Comparison of ENCODE assay signal across 9 cellular contexts in the genomic region with DNA sequence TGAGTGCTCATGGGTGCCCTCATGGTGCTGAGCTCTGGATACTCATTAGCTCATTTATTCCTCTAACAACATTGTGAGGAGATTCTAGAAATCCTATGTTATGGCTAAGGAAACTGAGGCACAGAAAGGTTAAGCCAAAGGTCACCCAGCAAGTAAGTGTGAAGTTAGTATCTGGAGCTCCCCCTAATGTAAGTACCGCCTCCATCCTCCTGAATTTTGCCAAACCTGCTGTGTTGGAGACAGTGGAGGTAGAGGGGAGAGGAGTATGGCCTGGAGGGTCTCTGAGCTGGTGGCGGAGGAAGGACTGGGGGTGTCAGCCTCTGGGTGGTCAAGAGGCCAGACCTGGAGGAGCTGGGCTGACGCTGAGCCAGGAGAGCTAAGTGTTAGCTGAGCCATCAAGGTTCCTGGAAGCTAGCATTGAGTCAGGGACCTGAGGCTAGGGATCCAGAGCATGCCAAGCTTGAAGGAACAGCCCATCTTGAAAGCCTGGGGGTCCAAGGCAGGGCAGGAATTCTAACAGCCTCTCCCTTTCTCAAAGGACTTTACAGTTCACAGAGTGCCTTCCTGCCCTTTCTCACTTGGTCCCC.
A peak's percentile ranks its signal among the peaks of the same experiment; 100 is the strongest.
DNase-seq lines count a peak whose midpoint lies in the region; ATAC-seq, FAIRE-seq and TF ChIP-seq lines count a peak whose summit lies in the region.
"Had no signal": no experiment of that assay in that cellular context is flagged by ENCODE, and none has a peak within 500 bp of the region (broad histone marks: within the 10 kb centered on the region; RNA-seq: fewer than 3 reads in every experiment).

No MANE protein-coding gene starts in this region.

- H3K4me1 Mint-ChIP-seq in Calu3 (ENCODE audit: low read depth, unreplicated experiment) (peaks cover 57% of the 10 kb centered on the region), mesothelial cell of epicardium (peaks cover 16% of the 10 kb centered on the region)
- H3K4me1 Mint-ChIP-seq in natural killer cell treated with Interleukin-12 subunit alpha and Interleukin-12 subunit beta and Interleukin-15 and Interleukin-18, amount 100 ng/mL, for 72 hours (ENCODE audit: low read depth in 2 of 2), result peaks cover 81 to 88% of the 10 kb centered on the region in 2 donors

- peak overlapping the region; percentile 32; the same call in 1 of the 2 replicates for H3K9ac ChIP-seq in MM.1S (ENCODE audit: low read length)

- peak overlapping the region; percentile 74; the same call in 1 of the 2 replicates for H3K27ac ChIP-seq in MM.1S (ENCODE audit: low read length)
- H3K27ac ChIP-seq in cingulate gyrus (ENCODE audit: low read depth, low read length), result peak overlapping the region; percentile 4
- H3K27ac ChIP-seq: ovary had no signal

- H3K4me3 Mint-ChIP-seq in Calu3 (ENCODE audit: low read depth, unreplicated experiment) (peak overlapping the region; percentile 40), mesothelial cell of epicardium (no peak overlapping the region)
- H3K4me3 Mint-ChIP-seq in natural killer cell treated with Interleukin-12 subunit alpha and Interleukin-12 subunit beta and Interleukin-15 and Interleukin-18, amount 100 ng/mL, for 72 hours, result peak overlapping the region; percentile 80

- no peaks in the 10 kb centered on the region for H3K9me3 Mint-ChIP-seq in Calu3 (ENCODE audit: low read depth, unreplicated experiment)
- H3K9me3 Mint-ChIP-seq in natural killer cell treated with Interleukin-12 subunit alpha and Interleukin-12 subunit beta and Interleukin-15 and Interleukin-18, amount 100 ng/mL, for 72 hours, result no peaks in the 10 kb centered on the region
- no peaks in the 10 kb centered on the region for H3K9me3 Mint-ChIP-seq in mesothelial cell of epicardium

- FAIRE-seq in urothelium cell line (lab: Jason Lieb, UNC), result no peak

- H3K27me3 Mint-ChIP-seq in Calu3 (ENCODE audit: unreplicated experiment), result no peaks in the 10 kb centered on the region
- no peaks in the 10 kb centered on the region for H3K27me3 Mint-ChIP-seq in natural killer cell treated with Interleukin-12 subunit alpha and Interleukin-12 subunit beta and Interleukin-15 and Interleukin-18, amount 100 ng/mL, for 72 hours
- no peaks in the 10 kb centered on the region for H3K27me3 Mint-ChIP-seq in mesothelial cell of epicardium (ENCODE audit: low read depth)

- peak; percentile 1 to 5 for ATAC-seq in natural killer cell treated with Interleukin-12 subunit alpha and Interleukin-12 subunit beta and Interleukin-15 and Interleukin-18, amount 100 ng/mL, for 72 hours
- no peak for ATAC-seq in GM21515 (IDR thresholded peaks at IDR 0.05; ENCODE audit: unreplicated experiment)
- ATAC-seq in GM18870 (IDR thresholded peaks at IDR 0.05; ENCODE audit: unreplicated experiment), result no peak

- no TSS peak for BruUV-seq in Calu3 (replicated peaks; lab: Mats Ljungman, UMichigan)

- intact Hi-C loops in Calu3 (cut with micrococcal nuclease; ENCODE audit: unreplicated experiment), result no loop called here

- TF ChIP-seq CTCF in Calu3 (IDR thresholded peaks at IDR 0.05; ENCODE audit: unreplicated experiment) (no peak), MM.1S (IDR thresholded peaks at IDR 0.05; ENCODE audit: low read length) (no peak), mesothelial cell of epicardium (IDR thresholded peaks at IDR 0.05; ENCODE audit: unreplicated experiment) (no peak)

- no peaks in the 10 kb centered on the region for H3K9me3 ChIP-seq in MM.1S (replicated peaks; ENCODE audit: insufficient read depth, low read length)
- H3K9me3 ChIP-seq: ovary had no signal

- peaks cover 55% of the 10 kb centered on the region for H3K4me1 ChIP-seq in MM.1S (ENCODE audit: low read length)

- H3K9me2 ChIP-seq in MM.1S (replicated peaks; ENCODE audit: insufficient read depth, low read length), result no peaks in the 10 kb centered on the region

- peak overlapping the region; percentile 69 for H3K4me2 ChIP-seq in MM.1S (ENCODE audit: low read depth, low read length)

- CTCF ChIA-PET in Calu3 (lab: Charles Lee), result interaction anchor here (0.8 to 2.1 kb wide), 5 partner anchors 13 to 80 kb away, joined by 3 to 13 read pairs (median 4); no protein-coding TSS in a partner anchor

- no peaks in the 10 kb centered on the region for H4K20me1 ChIP-seq in MM.1S (ENCODE audit: insufficient read depth, low read length)

- H3F3A ChIP-seq in MM.1S (ENCODE audit: insufficient read depth, low read length), result peaks cover 39% of the 10 kb centered on the region

- H2AFZ ChIP-seq in MM.1S (ENCODE audit: low read length), result no peak overlapping the region

- DNase-seq in Calu3 (no peak), MM.1S (no peak), mesothelial cell of epicardium (ENCODE audit: low spot score in 2 of 2, unreplicated experiment in 2 of 2) (no peak), urothelium cell line (ENCODE audit: low spot score) (no peak)
- DNase-seq in natural killer cell treated with Interleukin-12 subunit alpha and Interleukin-12 subunit beta and Interleukin-15 and Interleukin-18, amount 100 ng/mL, for 72 hours (ENCODE audit: low spot score), result peak; percentile 35
- DNase-seq: ovary had no signal

- H3K27me3 ChIP-seq in MM.1S (replicated peaks; ENCODE audit: insufficient read depth, low read length), result no peaks in the 10 kb centered on the region
- H3K27me3 ChIP-seq: ovary had no signal

- no peak overlapping the region for H3K4me3 ChIP-seq in MM.1S (ENCODE audit: low read length)
- H3K4me3 ChIP-seq: ovary had no signal

- H3K79me2 ChIP-seq in MM.1S (ENCODE audit: low read length), result peaks cover 38% of the 10 kb centered on the region; the same call in 1 of the 2 replicates

- H3K36me3 ChIP-seq in MM.1S (replicated peaks; ENCODE audit: insufficient read depth, low read length), result no peaks in the 10 kb centered on the region
- H3K36me3 ChIP-seq: ovary had no signal

- H3K27ac Mint-ChIP-seq in Calu3 (ENCODE audit: unreplicated experiment), result peak overlapping the region; percentile 89
- peak overlapping the region; percentile 96 for H3K27ac Mint-ChIP-seq in natural killer cell treated with Interleukin-12 subunit alpha and Interleukin-12 subunit beta and Interleukin-15 and Interleukin-18, amount 100 ng/mL, for 72 hours
- H3K27ac Mint-ChIP-seq in mesothelial cell of epicardium, result no peak overlapping the region

- H3K36me3 Mint-ChIP-seq in Calu3 (ENCODE audit: insufficient read depth, unreplicated experiment), result peaks cover 36% of the 10 kb centered on the region
- H3K36me3 Mint-ChIP-seq in natural killer cell treated with Interleukin-12 subunit alpha and Interleukin-12 subunit beta and Interleukin-15 and Interleukin-18, amount 100 ng/mL, for 72 hours, result no peaks in the 10 kb centered on the region
- no peaks in the 10 kb centered on the region for H3K36me3 Mint-ChIP-seq in mesothelial cell of epicardium

Comparison
In these comparisons a context has a peak if more than half of its experiments do, and no peak if none do; other contexts are left out.
1. ATAC-seq: peak in natural killer cell treated with Interleukin-12 subunit alpha and Interleukin-12 subunit beta and Interleukin-15 and Interleukin-18, amount 100 ng/mL, for 72 hours (2 of 2); none in GM21515 (single experiment) and GM18870 (single experiment).